ENCODE assay signal across 10 cellular contexts in genomic region chr7:92854501-92855238, GRCh38. TPM values are rescaled to one million over a fixed set of nuclear protein-coding genes. Genes with fewer than 3 reads are reported as not detected.
DNase-seq lines count a peak whose midpoint lies in the region; ATAC-seq and TF ChIP-seq lines count a peak whose summit lies in the region.
"Had no signal": no experiment of that assay in that cellular context is flagged by ENCODE, and none has a peak within 500 bp of the region (broad histone marks: within the 10 kb centered on the region; RNA-seq: fewer than 3 reads in every experiment).

No MANE protein-coding gene starts in this region.

- no peaks in the 10 kb centered on the region for H4K20me1 ChIP-seq in smooth muscle cell (ENCODE audit: low read depth)

- peak overlapping the region; percentile 0 for H3K27ac Mint-ChIP-seq in activated CD4-positive, alpha-beta memory T cell treated with anti-CD3 and anti-CD28 coated beads for 36 hours
- H3K27ac Mint-ChIP-seq in activated CD4-positive, alpha-beta memory T cell treated with anti-CD3 and anti-CD28 coated beads, Interleukin-2, amount 10 ng/mL, durations not matched to agents 7 days and 5 days: no peak overlapping the region
- no peak overlapping the region for H3K27ac Mint-ChIP-seq in nephron progenitor cell

- H3K27me3 Mint-ChIP-seq in activated CD4-positive, alpha-beta memory T cell treated with anti-CD3 and anti-CD28 coated beads for 36 hours: peaks cover 5% of the 10 kb centered on the region
- H3K27me3 Mint-ChIP-seq in activated CD4-positive, alpha-beta memory T cell treated with anti-CD3 and anti-CD28 coated beads, Interleukin-2, amount 10 ng/mL, durations not matched to agents 7 days and 5 days: no peaks in the 10 kb centered on the region
- H3K27me3 Mint-ChIP-seq in nephron progenitor cell (ENCODE audit: low read depth, poor library complexity): peaks cover 5% of the 10 kb centered on the region

- no peak overlapping the region for H3K4me2 ChIP-seq in smooth muscle cell

- TF ChIP-seq CTCF in smooth muscle cell (IDR thresholded peaks at IDR 0.05; ENCODE audit: borderline replicate concordance, insufficient read depth, poor library complexity, severe bottlenecking) (no peak), nephron progenitor cell (IDR thresholded peaks at IDR 0.05) (no peak)

- no peak overlapping the region for H3K4me3 Mint-ChIP-seq in activated CD4-positive, alpha-beta memory T cell treated with anti-CD3 and anti-CD28 coated beads for 36 hours
- no peak overlapping the region for H3K4me3 Mint-ChIP-seq in activated CD4-positive, alpha-beta memory T cell treated with anti-CD3 and anti-CD28 coated beads, Interleukin-2, amount 10 ng/mL, durations not matched to agents 7 days and 5 days
- no peak overlapping the region for H3K4me3 Mint-ChIP-seq in nephron progenitor cell

- H3K4me1 Mint-ChIP-seq in activated CD4-positive, alpha-beta memory T cell treated with anti-CD3 and anti-CD28 coated beads for 36 hours (ENCODE audit: low read depth): peaks cover 16% of the 10 kb centered on the region
- H3K4me1 Mint-ChIP-seq in activated CD4-positive, alpha-beta memory T cell treated with anti-CD3 and anti-CD28 coated beads, Interleukin-2, amount 10 ng/mL, durations not matched to agents 7 days and 5 days: peaks cover 13% of the 10 kb centered on the region
- H3K4me1 Mint-ChIP-seq in nephron progenitor cell: no peaks in the 10 kb centered on the region

- no peaks in the 10 kb centered on the region for H3K79me2 ChIP-seq in smooth muscle cell (ENCODE audit: low read depth)

- POLR2A ChIA-PET in activated CD4-positive, alpha-beta memory T cell treated with anti-CD3 and anti-CD28 coated beads for 36 hours (lab: Charles Lee): interaction anchor here (0.7 to 2.4 kb wide), 3 partner anchors 19 to 223 kb away, joined by 3 to 6 read pairs (median 6); no protein-coding TSS in a partner anchor
- POLR2A ChIA-PET in activated CD4-positive, alpha-beta memory T cell treated with anti-CD3 and anti-CD28 coated beads, Interleukin-2, amount 10 ng/mL, durations not matched to agents 7 days and 5 days (lab: Charles Lee): interaction anchor here (1.1 kb wide), 1 partner anchor 79 kb away, joined by 3 read pairs; no protein-coding TSS in a partner anchor

- no peaks in the 10 kb centered on the region for H3K36me3 Mint-ChIP-seq in activated CD4-positive, alpha-beta memory T cell treated with anti-CD3 and anti-CD28 coated beads for 36 hours
- no peaks in the 10 kb centered on the region for H3K36me3 Mint-ChIP-seq in activated CD4-positive, alpha-beta memory T cell treated with anti-CD3 and anti-CD28 coated beads, Interleukin-2, amount 10 ng/mL, durations not matched to agents 7 days and 5 days (ENCODE audit: low read depth)
- H3K36me3 Mint-ChIP-seq in nephron progenitor cell (ENCODE audit: low read depth): no peaks in the 10 kb centered on the region

- H3K9me3 ChIP-seq in smooth muscle cell (replicated peaks; ENCODE audit: low read depth): no peaks in the 10 kb centered on the region
- H3K9me3 ChIP-seq: testis had no signal

- no peak overlapping the region for H3K9ac ChIP-seq in smooth muscle cell (ENCODE audit: low read depth)

- CTCF ChIA-PET in activated CD4-positive, alpha-beta memory T cell treated with anti-CD3 and anti-CD28 coated beads for 36 hours (lab: Charles Lee): interaction anchor here (0.9 to 1.5 kb wide), 3 partner anchors 17 to 190 kb away, joined by 3 to 5 read pairs (median 4); no protein-coding TSS in a partner anchor
- CTCF ChIA-PET in activated CD4-positive, alpha-beta memory T cell treated with anti-CD3 and anti-CD28 coated beads, Interleukin-2, amount 10 ng/mL, durations not matched to agents 7 days and 5 days (lab: Charles Lee): no interaction called here

- no peaks in the 10 kb centered on the region for H3K27me3 ChIP-seq in smooth muscle cell (ENCODE audit: low read depth)
- H3K27me3 ChIP-seq: testis had no signal

- DNase-seq in activated CD4-positive, alpha-beta memory T cell treated with anti-CD3 and anti-CD28 coated beads for 36 hours: peak; percentile 46
- no peak for DNase-seq in activated CD4-positive, alpha-beta memory T cell treated with anti-CD3 and anti-CD28 coated beads, Interleukin-2, amount 10 ng/mL, durations not matched to agents 7 days and 5 days
- peak; percentile 68 for DNase-seq in Jurkat, Clone E6-1 (ENCODE audit: low read depth, low spot score)
- DNase-seq in smooth muscle cell (lab: John Stamatoyannopoulos, UW; ENCODE audit: unreplicated experiment): no peak
- DNase-seq in nephron progenitor cell: no peak
- no peak for DNase-seq in NCI-H1092 treated with DMSO at 0.1 percent for 48 hours (lab: John Stamatoyannopoulos, UW)
- DNase-seq in hepatic stellate cell (ENCODE audit: low spot score): no peak
- DNase-seq: MV-4-11, testis had no signal

- no peaks in the 10 kb centered on the region for H3K9me3 Mint-ChIP-seq in activated CD4-positive, alpha-beta memory T cell treated with anti-CD3 and anti-CD28 coated beads for 36 hours
- no peaks in the 10 kb centered on the region for H3K9me3 Mint-ChIP-seq in activated CD4-positive, alpha-beta memory T cell treated with anti-CD3 and anti-CD28 coated beads, Interleukin-2, amount 10 ng/mL, durations not matched to agents 7 days and 5 days
- H3K9me3 Mint-ChIP-seq in nephron progenitor cell: no peaks in the 10 kb centered on the region

- intact Hi-C loops in activated CD4-positive, alpha-beta memory T cell treated with anti-CD3 and anti-CD28 coated beads for 36 hours (cut with micrococcal nuclease): loop anchor here (1.0 to 5.0 kb wide), 4 partner anchors 42 to 182 kb away; no protein-coding TSS in a partner anchor

- peak; percentile 68 for ATAC-seq in GM21786 (IDR thresholded peaks at IDR 0.05; ENCODE audit: unreplicated experiment)

- H3K4me1 ChIP-seq in smooth muscle cell (ENCODE audit: low read depth): no peaks in the 10 kb centered on the region
- H3K4me1 ChIP-seq: testis had no signal

- 69% methylated on average over 5 of the region's 5 CpGs for WGBS in smooth muscle cell (ENCODE audit: low lambda C conversion rate)

- H2AFZ ChIP-seq in smooth muscle cell (ENCODE audit: low read depth): peak overlapping the region; percentile 32

- H3K4me3 ChIP-seq in Jurkat, Clone E6-1 (ENCODE audit: low read length): no peak overlapping the region
- H3K4me3 ChIP-seq in smooth muscle cell: no peak overlapping the region
- H3K4me3 ChIP-seq: testis had no signal

- H3K36me3 ChIP-seq in smooth muscle cell (ENCODE audit: low read depth): no peaks in the 10 kb centered on the region

- no peaks in the 10 kb centered on the region for H3F3A ChIP-seq in smooth muscle cell (ENCODE audit: low read depth)

- no peak overlapping the region for H3K27ac ChIP-seq in smooth muscle cell (ENCODE audit: low read depth)
- H3K27ac ChIP-seq: testis had no signal

RNA-seq across cellular contexts. Expression of gene CDK6, which starts 18.3 kb away (rescaled TPM):
- total RNA-seq in activated CD4-positive, alpha-beta memory T cell treated with anti-CD3 and anti-CD28 coated beads for 36 hours: 100 to 1,000 TPM; 131 to 132 TPM
- total RNA-seq in activated CD4-positive, alpha-beta memory T cell treated with anti-CD3 and anti-CD28 coated beads, Interleukin-2, amount 10 ng/mL, durations not matched to agents 7 days and 5 days: 100 to 1,000 TPM; 105 TPM
- polyA plus RNA-seq in Jurkat, Clone E6-1 (2012; ENCODE audit: insufficient read depth, insufficient read length): 26.8 TPM
- total RNA-seq in smooth muscle cell: 99.2 and 118 TPM in 2 replicates
- 26.7 and 34.2 TPM in 2 replicates for polyA plus RNA-seq in smooth muscle cell

Comparison
In these comparisons a context has a peak if more than half of its experiments do, and no peak if none do; other contexts are left out.
1. DNase-seq: peak in activated CD4-positive, alpha-beta memory T cell treated with anti-CD3 and anti-CD28 coated beads for 36 hours (single experiment) and Jurkat, Clone E6-1 (single experiment); none in activated CD4-positive, alpha-beta memory T cell treated with anti-CD3 and anti-CD28 coated beads, Interleukin-2, amount 10 ng/mL, durations not matched to agents 7 days and 5 days (single experiment), smooth muscle cell (single experiment), nephron progenitor cell (single experiment), NCI-H1092 treated with DMSO at 0.1 percent for 48 hours (single experiment) and hepatic stellate cell (single experiment).